8 cellular contexts compared by ENCODE assay signal in genomic region chr12:5442251-5443006, GRCh38. TPM values are rescaled to one million over a fixed set of nuclear protein-coding genes. Genes with fewer than 3 reads are reported as not detected.
DNase-seq lines count a peak whose midpoint lies in the region; ATAC-seq and TF ChIP-seq lines count a peak whose summit lies in the region.

No MANE protein-coding gene starts in this region.

- peak; percentile 64 to 76 (median 75) for TF ChIP-seq CTCF in HCT116 (IDR thresholded peaks at IDR 0.05 in 2 of 3, conservative IDR thresholded peaks at IDR 0.05 in 1 of 3; ENCODE audit: borderline replicate concordance in 1 of 3, insufficient read depth in 1 of 3, low read depth in 2 of 3, low read length in 2 of 3)
- peak; percentile 66 for TF ChIP-seq CTCF in Panc1 (IDR thresholded peaks at IDR 0.05)
- TF ChIP-seq CTCF in fibroblast of the aortic adventitia (IDR thresholded peaks at IDR 0.05; ENCODE audit: insufficient read depth, low read length), result peak; percentile 55

- DNase-seq in ACHN (peak; percentile 83), HCT116 (ENCODE audit: low read depth, low spot score) (peak; percentile 39), Panc1 (ENCODE audit: low read depth, low spot score) (no peak), fibroblast of the aortic adventitia (ENCODE audit: low read depth) (peak; percentile 66), sciatic nerve (ENCODE audit: low spot score) (no peak), cerebellar nuclear complex (lab: John Stamatoyannopoulos, UW) (no peak)
- DNase-seq in effector memory CD4-positive, alpha-beta T cell, result no peak

- H2AFZ ChIP-seq in HCT116 (ENCODE audit: low read depth, low read length, poor library complexity, severe bottlenecking), result no peak overlapping the region

- TF ChIP-seq RAD21 in HCT116 (IDR thresholded peaks at IDR 0.05; ENCODE audit: low read depth), result peak; percentile 85

- H3K79me2 ChIP-seq in HCT116 (ENCODE audit: insufficient read depth, low read length), result no peaks in the 10 kb centered on the region

- no peak for TF ChIP-seq POLR2A in HCT116 (IDR thresholded peaks at IDR 0.05; ENCODE audit: borderline replicate concordance, extremely low read depth, insufficient read depth, insufficient read length)

- in situ Hi-C loops in ACHN (cut with HindIII; ENCODE audit: low pct_ligation_motif_present, low pct_unique_long_range_greater_than_20kb, low sequenced_read_pairs), result no loop called here
- in situ Hi-C loops in Panc1 (cut with HindIII; ENCODE audit: low pct_unique_long_range_greater_than_20kb, low sequenced_read_pairs), result no loop called here

- H3K4me2 ChIP-seq in HCT116 (ENCODE audit: low read length), result no peak overlapping the region

- H3K36me3 ChIP-seq in HCT116 (ENCODE audit: control insufficient read depth in 1 of 2, insufficient read depth in 2 of 2, low read length in 2 of 2) (no peaks in the 10 kb centered on the region), Panc1 (ENCODE audit: control insufficient read depth, insufficient read depth, low read length) (no peaks in the 10 kb centered on the region)
- no peaks in the 10 kb centered on the region for H3K36me3 ChIP-seq in effector memory CD4-positive, alpha-beta T cell (ENCODE audit: control insufficient read depth, insufficient read depth, low read length)

- H3K9me2 ChIP-seq in HCT116 (ENCODE audit: insufficient read depth), result no peaks in the 10 kb centered on the region

- RAD21 ChIA-PET in HCT116 (lab: Charles Lee; ENCODE audit: low non-redundant PET in 1 of 2, low total read pairs in 2 of 2, uncharacterized antibody in 2 of 2, unreplicated experiment in 2 of 2), result no interaction called here

- no peaks in the 10 kb centered on the region for H4K20me1 ChIP-seq in HCT116 (ENCODE audit: insufficient read depth)

- no peaks in the 10 kb centered on the region for H3K9me3 ChIP-seq in HCT116 (ENCODE audit: control insufficient read depth in 1 of 2, insufficient read depth in 1 of 2, low read depth in 1 of 2, low read length in 2 of 2)
- no peaks in the 10 kb centered on the region for H3K9me3 ChIP-seq in Panc1 (ENCODE audit: control insufficient read depth, insufficient read depth, low read depth, low read length)
- no peaks in the 10 kb centered on the region for H3K9me3 ChIP-seq in effector memory CD4-positive, alpha-beta T cell (ENCODE audit: control insufficient read depth, low read length)

- peaks cover 0 to 13% of the 10 kb centered on the region in 2 experiments; a peak in 3 of 4 replicates for H3K4me1 ChIP-seq in HCT116 (ENCODE audit: control insufficient read depth in 1 of 2, insufficient read depth in 2 of 2, low read length in 2 of 2)
- H3K4me1 ChIP-seq in Panc1 (ENCODE audit: control insufficient read depth, insufficient read depth, low read length), result no peaks in the 10 kb centered on the region
- no peaks in the 10 kb centered on the region for H3K4me1 ChIP-seq in effector memory CD4-positive, alpha-beta T cell (ENCODE audit: control insufficient read depth, insufficient read depth, low read length, poor library complexity, severe bottlenecking)

- CTCF ChIA-PET in HCT116 (lab: Charles Lee) (interaction anchor here (1.0 to 3.7 kb wide), 4 partner anchors 14 to 272 kb away, joined by 3 to 16 read pairs (median 4); no protein-coding TSS in a partner anchor), Panc1 (lab: Charles Lee) (no interaction called here)

- POLR2A ChIA-PET in HCT116 (lab: Charles Lee), result no interaction called here
- POLR2A ChIA-PET in Panc1 (lab: Charles Lee), result no interaction called here

- H3K4me3 ChIP-seq in HCT116 (replicated peaks in 1 of 2; ENCODE audit: low read depth in 1 of 2, low read length in 2 of 2) (no peak overlapping the region), Panc1 (ENCODE audit: low read depth in 2 of 2, low read length in 2 of 2) (no peak overlapping the region), fibroblast of the aortic adventitia (ENCODE audit: low read depth, low read length) (no peak overlapping the region)
- no peak overlapping the region for H3K4me3 ChIP-seq in effector memory CD4-positive, alpha-beta T cell (ENCODE audit: insufficient read depth, low read depth, low read length, poor library complexity, severe bottlenecking)

- H3K27me3 ChIP-seq in HCT116 (ENCODE audit: insufficient read depth, low read length), result peaks cover 44% of the 10 kb centered on the region
- peaks cover 3% of the 10 kb centered on the region; the same call in 1 of the 2 replicates for H3K27me3 ChIP-seq in Panc1 (ENCODE audit: control insufficient read depth, insufficient read depth, low read length)
- H3K27me3 ChIP-seq in effector memory CD4-positive, alpha-beta T cell (replicated peaks; ENCODE audit: control insufficient read depth, insufficient read depth, low read length, poor library complexity, severe bottlenecking), result no peaks in the 10 kb centered on the region

- H3K9ac ChIP-seq in HCT116 (ENCODE audit: low read length), result no peak overlapping the region

- intact Hi-C loops in HCT116 (cut with micrococcal nuclease) (loop anchor here (1.0 to 5.0 kb wide), 5 partner anchors 242 to 585 kb away; no protein-coding TSS in a partner anchor), Panc1 (cut with micrococcal nuclease; ENCODE audit: unreplicated experiment) (loop anchor here (5.0 kb wide), 1 partner anchor 270 kb away; no protein-coding TSS in a partner anchor), sciatic nerve (cut with DNase I) (no loop called here)

- BruUV-seq in HCT116 (replicated peaks; lab: Mats Ljungman, UMichigan) (no TSS peak), Panc1 (replicated peaks; lab: Mats Ljungman, UMichigan) (no TSS peak)

- H3K27ac ChIP-seq in HCT116 (ENCODE audit: low read depth, low read length) (no peak overlapping the region), Panc1 (ENCODE audit: low read length) (no peak overlapping the region)
- no peak overlapping the region for H3K27ac ChIP-seq in effector memory CD4-positive, alpha-beta T cell (ENCODE audit: insufficient read depth, low read length, poor library complexity, severe bottlenecking)

- ATAC-seq in HCT116 (peak; percentile 90), Panc1 (0 out of 2 replicates have a peak, but pooled peaks have one; percentile 63), sciatic nerve (peak; percentile 77), HG03342 (IDR thresholded peaks at IDR 0.05; ENCODE audit: unreplicated experiment) (no peak)

TF ChIP-seq in HCT116, 20 proteins besides CTCF, POLR2A, EP300 and RAD21:
- TF ChIP-seq YY1 (IDR thresholded peaks at IDR 0.05; ENCODE audit: extremely low read depth, insufficient replicate concordance, low read depth, low read length) (no peak), ZNF274 (IDR thresholded peaks at IDR 0.05; ENCODE audit: low read depth, low read length) (no peak), EGR1 (IDR thresholded peaks at IDR 0.05; ENCODE audit: low read depth) (no peak), EZH2 (IDR thresholded peaks at IDR 0.05) (no peak)

RNA-seq across cellular contexts. Expression of gene NTF3, which starts 10.5 kb away (rescaled TPM):
- total RNA-seq in HCT116 (2021; ENCODE audit: unreplicated experiment), result not detected
- 0.23 and 0.24 TPM in 2 replicates for polyA plus RNA-seq in HCT116 (2012)
- total RNA-seq in Panc1 (2021; ENCODE audit: unreplicated experiment), result not detected
- polyA plus RNA-seq in Panc1 (2012; ENCODE audit: insufficient read length), result not detected
- 1.3 TPM in 1 of 2 replicates, not detected in the other for total RNA-seq in fibroblast of the aortic adventitia (ENCODE audit: low replicate concordance)
- 5.9 TPM for total RNA-seq in sciatic nerve

Comparison
In these comparisons a context has a peak if more than half of its experiments do, and no peak if none do; other contexts are left out.
1. DNase-seq: peak in ACHN (single experiment), HCT116 (single experiment) and fibroblast of the aortic adventitia (single experiment); none in Panc1 (single experiment), sciatic nerve (single experiment), cerebellar nuclear complex (0 of 2) and effector memory CD4-positive, alpha-beta T cell (0 of 3).
2. Peak in every context shown above with its lines, with median percentiles within 50 percentile points of each other: CTCF ChIP-seq.